In genomic region chr17:48513653-48514482, GRCh38 we compare ENCODE assay signal across 1 cellular context.
A peak's percentile ranks its signal among the peaks of the same experiment; 100 is the strongest.
TF ChIP-seq lines count a peak whose summit lies in the region.

No MANE protein-coding gene starts in this region.

TF ChIP-seq in GM12878, 131 proteins besides CTCF, POLR2A, EP300 and RAD21:
- peak; percentile 94; the same call in 2 of the 3 replicates for TF ChIP-seq POU2F2 (IDR thresholded peaks at IDR 0.05; ENCODE audit: borderline replicate concordance, low read depth, low read length)
- no peak for TF ChIP-seq ETV6 (conservative IDR thresholded peaks at IDR 0.05 in 1 of 2, IDR thresholded peaks at IDR 0.05 in 1 of 2; ENCODE audit: borderline replicate concordance in 1 of 2, low read depth in 1 of 2)
